15 cellular contexts compared by ENCODE assay signal in the genomic region with DNA sequence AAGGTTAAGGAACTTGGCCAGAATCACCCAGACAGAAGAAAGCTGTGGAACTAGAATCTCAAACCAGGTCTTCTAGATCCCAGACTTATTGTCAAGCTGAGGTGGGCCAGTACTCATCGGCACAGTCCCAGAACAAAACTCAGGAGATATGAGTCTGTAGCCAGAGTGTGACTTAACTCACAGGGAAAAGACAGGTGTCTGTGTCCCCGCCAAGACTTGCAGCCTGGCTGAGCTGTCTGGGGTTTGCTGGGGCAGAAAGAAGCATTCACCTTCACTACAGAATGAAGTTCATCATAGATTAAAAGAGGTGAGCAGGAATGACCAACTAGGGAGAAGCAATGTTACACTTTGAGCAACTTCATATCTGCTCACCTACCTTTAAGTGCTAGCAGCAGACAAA.
DNase-seq lines count a peak whose midpoint lies in the region; ATAC-seq and TF ChIP-seq lines count a peak whose summit lies in the region.
"Had no signal": no experiment of that assay in that cellular context is flagged by ENCODE, and none has a peak within 500 bp of the region (broad histone marks: within the 10 kb centered on the region; RNA-seq: fewer than 3 reads in every experiment).

No MANE protein-coding gene starts in this region.

- H3K27me3 ChIP-seq in adipocyte (replicated peaks; ENCODE audit: control insufficient read depth, insufficient read depth, low read length) = no peaks in the 10 kb centered on the region
- no peaks in the 10 kb centered on the region for H3K27me3 ChIP-seq in tibial nerve

- peak; percentile 51 for DNase-seq in activated CD4-positive, alpha-beta T cell treated with anti-CD3 and anti-CD28 coated beads, Interleukin-2, amount 10 ng/mL, durations not matched to agents 24 days and 14 days
- no peak for DNase-seq in activated CD4-positive, alpha-beta T cell treated with anti-CD3 and anti-CD28 coated beads, Interleukin-2, amount 50 U/mL, for 4 hours
- DNase-seq in adipocyte (ENCODE audit: low read depth) = no peak
- DNase-seq in omental fat pad (ENCODE audit: low spot score) = no peak
- no peak for DNase-seq in tibial nerve (ENCODE audit: low spot score in 2 of 2)
- DNase-seq in EL = no peak
- DNase-seq in glomerular visceral epithelial cell (ENCODE audit: extremely low spot score) = no peak
- DNase-seq: C1 segment of cervical spinal cord, DMS153, Karpas-422, NCI-H1417 treated with DMSO at 0.1 percent for 48 hours, NCI-H2029, NCI-H510A had no signal

- H3K36me3 ChIP-seq in adipocyte (ENCODE audit: control insufficient read depth, insufficient read depth, low read length, severe bottlenecking) (no peaks in the 10 kb centered on the region), tibial nerve (no peaks in the 10 kb centered on the region)

- H3K27ac ChIP-seq in tibial nerve = peak overlapping the region; percentile 46 to 91 (median 69)
- H3K27ac ChIP-seq: 22Rv1 had no signal

- ATAC-seq in omental fat pad (ENCODE audit: low FRiP score) (peak; percentile 22), GM18873 (IDR thresholded peaks at IDR 0.05; ENCODE audit: low FRiP score, unreplicated experiment) (no peak)

- TF ChIP-seq POLR2A in tibial nerve (IDR thresholded peaks at IDR 0.05) = no peak

- peak overlapping the region; percentile 39 for H3K9ac ChIP-seq in adipocyte (ENCODE audit: low read length)

- H3K4me3 ChIP-seq in adipocyte (ENCODE audit: low read length) (no peak overlapping the region), tibial nerve (no peak overlapping the region)

- no peaks in the 10 kb centered on the region for H3K27me3 Mint-ChIP-seq in activated CD4-positive, alpha-beta T cell treated with anti-CD3 and anti-CD28 coated beads, Interleukin-2, amount 10 ng/mL, durations not matched to agents 24 days and 14 days

- intact Hi-C loops in activated CD4-positive, alpha-beta T cell treated with anti-CD3 and anti-CD28 coated beads, Interleukin-2, amount 10 ng/mL, durations not matched to agents 24 days and 14 days (cut with micrococcal nuclease) = no loop called here

- TF ChIP-seq EP300 in tibial nerve (IDR thresholded peaks at IDR 0.05) = no peak

- H3K27ac Mint-ChIP-seq in activated CD4-positive, alpha-beta T cell treated with anti-CD3 and anti-CD28 coated beads, Interleukin-2, amount 10 ng/mL, durations not matched to agents 24 days and 14 days = no peak overlapping the region

- H3K4me1 ChIP-seq in adipocyte (ENCODE audit: control insufficient read depth, insufficient read depth, low read length) (peaks cover 54% of the 10 kb centered on the region), tibial nerve (peaks cover 0 to 27% (median 5%) of the 10 kb centered on the region in 4 donors)

- H3K9me3 ChIP-seq in adipocyte (ENCODE audit: control insufficient read depth, low read length) (no peaks in the 10 kb centered on the region), tibial nerve (peaks cover 0 to 3% (median 0%) of the 10 kb centered on the region in 4 donors)

- 87 to 94% methylated on average over 2 of the region's 2 CpGs for WGBS in tibial nerve, 2 donors

- H3K36me3 Mint-ChIP-seq in activated CD4-positive, alpha-beta T cell treated with anti-CD3 and anti-CD28 coated beads, Interleukin-2, amount 10 ng/mL, durations not matched to agents 24 days and 14 days (ENCODE audit: low read depth) = peaks cover 2% of the 10 kb centered on the region

- TF ChIP-seq CTCF in omental fat pad (IDR thresholded peaks at IDR 0.05) (no peak), tibial nerve (IDR thresholded peaks at IDR 0.05) (no peak)

- H3K9me3 Mint-ChIP-seq in activated CD4-positive, alpha-beta T cell treated with anti-CD3 and anti-CD28 coated beads, Interleukin-2, amount 10 ng/mL, durations not matched to agents 24 days and 14 days = peaks cover 20% of the 10 kb centered on the region

- peaks cover 2% of the 10 kb centered on the region for H3K4me1 Mint-ChIP-seq in activated CD4-positive, alpha-beta T cell treated with anti-CD3 and anti-CD28 coated beads, Interleukin-2, amount 10 ng/mL, durations not matched to agents 24 days and 14 days

- H3K4me3 Mint-ChIP-seq in activated CD4-positive, alpha-beta T cell treated with anti-CD3 and anti-CD28 coated beads, Interleukin-2, amount 10 ng/mL, durations not matched to agents 24 days and 14 days = no peak overlapping the region
